In genomic region chr7:151125835-151126481, GRCh38 we compare ENCODE assay signal across 15 cellular contexts. TPM values are rescaled to one million over a fixed set of nuclear protein-coding genes. Genes with fewer than 3 reads are reported as not detected.
DNase-seq lines count a peak whose midpoint lies in the region; ATAC-seq and TF ChIP-seq lines count a peak whose summit lies in the region.
"Had no signal": no experiment of that assay in that cellular context is flagged by ENCODE, and none has a peak within 500 bp of the region (broad histone marks: within the 10 kb centered on the region; RNA-seq: fewer than 3 reads in every experiment).

No MANE protein-coding gene starts in this region.

- H3K4me1 ChIP-seq in ascending aorta = peaks cover 3 to 5% of the 10 kb centered on the region in 2 donors
- peaks cover 28% of the 10 kb centered on the region for H3K4me1 ChIP-seq in left ventricle myocardium inferior
- peaks cover 8% of the 10 kb centered on the region for H3K4me1 ChIP-seq in ovary (ENCODE audit: insufficient read depth)

- no peak for TF ChIP-seq CTCF in ascending aorta (IDR thresholded peaks at IDR 0.05)
- TF ChIP-seq CTCF in left ventricle myocardium inferior (IDR thresholded peaks at IDR 0.05; ENCODE audit: borderline replicate concordance) = no peak
- TF ChIP-seq CTCF in ovary (IDR thresholded peaks at IDR 0.05) = no peak

- no peak for ATAC-seq in GM21381 (IDR thresholded peaks at IDR 0.05; ENCODE audit: unreplicated experiment)

- no peak for TF ChIP-seq POLR2A in ovary (IDR thresholded peaks at IDR 0.05)

- intact Hi-C loops in ascending aorta (cut with DNase I) (loop anchor here (2.0 kb wide), 1 partner anchor 177 kb away; no protein-coding TSS in a partner anchor), left ventricle myocardium inferior (cut with micrococcal nuclease) (no loop called here), ovary (cut with DNase I) (loop anchor here in 3 of 4 donors (5.0 kb wide), 4 partner anchors 41 to 176 kb away; partner anchors contain the start of gene GBX1 (in 1 of the 3))

- H3K9me3 ChIP-seq in ascending aorta (no peaks in the 10 kb centered on the region), left ventricle myocardium inferior (replicated peaks) (no peaks in the 10 kb centered on the region), ovary (no peaks in the 10 kb centered on the region)
- H3K9me3 ChIP-seq: BLaER1 treated with 17β-estradiol and CSF1 and Interleukin-3, amounts not matched to agents 10 nM and 100 nM had no signal

- WGBS in ovary, 3 donors = 8 to 15% (median 8%) methylated on average over 54 to 58 of the region's 58 CpGs

- H3K27me3 ChIP-seq in ascending aorta (no peaks in the 10 kb centered on the region), left ventricle myocardium inferior (ENCODE audit: low read depth) (no peaks in the 10 kb centered on the region), ovary (no peaks in the 10 kb centered on the region)
- H3K27me3 ChIP-seq: BLaER1 treated with 17β-estradiol and CSF1 and Interleukin-3, amounts not matched to agents 10 nM and 100 nM had no signal

- no peak overlapping the region for H3K27ac ChIP-seq in ascending aorta
- H3K27ac ChIP-seq in left ventricle myocardium inferior (replicated peaks) = peak overlapping the region; percentile 38
- no peak overlapping the region for H3K27ac ChIP-seq in ovary
- H3K27ac ChIP-seq: BLaER1 treated with 17β-estradiol and CSF1 and Interleukin-3, amounts not matched to agents 10 nM and 100 nM; HL-60 had no signal

- no peak for TF ChIP-seq EP300 in ovary (IDR thresholded peaks at IDR 0.05)

- H3K36me3 ChIP-seq in ascending aorta = peaks cover 26 to 54% of the 10 kb centered on the region in 2 donors
- peaks cover 50% of the 10 kb centered on the region for H3K36me3 ChIP-seq in left ventricle myocardium inferior
- no peaks in the 10 kb centered on the region for H3K36me3 ChIP-seq in ovary

- peak overlapping the region; percentile 43 to 68 for H3K4me3 ChIP-seq in ascending aorta
- peak overlapping the region; percentile 69 for H3K4me3 ChIP-seq in left ventricle myocardium inferior
- H3K4me3 ChIP-seq in ovary = peak overlapping the region; percentile 40
- H3K4me3 ChIP-seq: BLaER1 treated with 17β-estradiol and CSF1 and Interleukin-3, amounts not matched to agents 10 nM and 100 nM had no signal

- DNase-seq in AG08395 (ENCODE audit: low spot score) (peak; percentile 40), ascending aorta (ENCODE audit: low spot score in 2 of 2) (no peak), left ventricle myocardium inferior (no peak), ovary (peak in 1 of 5 donors; percentile 61), kidney tubule cell (ENCODE audit: low spot score) (no peak), amygdala (lab: John Stamatoyannopoulos, UW) (no peak), cerebellar cortex (ENCODE audit: low spot score) (no peak)
- DNase-seq: activated effector memory CD4-positive, alpha-beta T cell treated with anti-CD3 and anti-CD28 coated beads, Interleukin-2, amount 50 U/mL, for 16 hours; GOT3; NCI-H226; occipital lobe; T-helper 2 cell had no signal

RNA-seq across cellular contexts. Expression of gene AGAP3, which starts 39.7 kb away (rescaled TPM):
- 82.6 TPM for total RNA-seq in ascending aorta
- 51.0 TPM for total RNA-seq in left ventricle myocardium inferior
- total RNA-seq in ovary = 100 to 1,000 TPM in 4 of 7 donors, 10 to 100 TPM in 3; 58.7 to 125 (median 101) TPM
- 10 to 100 TPM; 22.3 to 77.4 TPM for polyA plus RNA-seq in ovary

RNA-seq across cellular contexts. Expression of gene GBX1, which starts 41.5 kb away (rescaled TPM):
- total RNA-seq in ascending aorta (not detected), left ventricle myocardium inferior (1.9 TPM), ovary (not detected)
- not detected for polyA plus RNA-seq in ovary
- total RNA-seq: occipital lobe had no signal

RNA-seq across cellular contexts. Expression of gene TMUB1, which starts 42.7 kb away (rescaled TPM):
- total RNA-seq in ascending aorta (143 TPM), left ventricle myocardium inferior (30.1 TPM), ovary (10 to 100 TPM; 19.0 to 40.3 (median 33.8) TPM)
- polyA plus RNA-seq in ovary = 10 to 100 TPM in 1 of 2 donors, 1 to 10 TPM in 1; 1.9 to 28.8 TPM

RNA-seq across cellular contexts. Expression of gene FASTK, which starts 45.3 kb away (rescaled TPM):
- total RNA-seq in ascending aorta (121 TPM), left ventricle myocardium inferior (75.7 TPM), ovary (10 to 100 TPM; 58.0 to 93.3 (median 75.8) TPM)
- 10 to 100 TPM in 1 of 2 donors, 1 to 10 TPM in 1; 5.4 to 95.2 TPM for polyA plus RNA-seq in ovary
